In genomic region chr6:41072836-41073202, GRCh38 we compare ENCODE assay signal across 8 cellular contexts. TPM values are rescaled to one million over a fixed set of nuclear protein-coding genes. Genes with fewer than 3 reads are reported as not detected.
DNase-seq lines count a peak whose midpoint lies in the region; ATAC-seq and TF ChIP-seq lines count a peak whose summit lies in the region.

TSS of gene NFYA (plus strand) at chr6:41072974. CDS start at chr6:41079090, 6,116 bp downstream.

- no peaks in the 10 kb centered on the region for H3K36me3 ChIP-seq in neural cell (ENCODE audit: insufficient read depth, low read length)

- peaks cover 48% of the 10 kb centered on the region for H3K4me1 Mint-ChIP-seq in activated T-cell treated with anti-CD3 and anti-CD28 coated beads, Interleukin-2, amount 50 U/mL, for 72 hours (ENCODE audit: low read depth)

- TF ChIP-seq EP300 in neural cell (conservative IDR thresholded peaks at IDR 0.05; ENCODE audit: poor library complexity, severe bottlenecking): no peak

- H2AFZ ChIP-seq in neural cell (ENCODE audit: low read depth, low read length): peak within 1 kb of the TSS; percentile 73

- CTCF ChIA-PET in GM10248 (lab: Yijun Ruan, JAX): interaction anchor here (0.6 to 1.3 kb wide), 5 partner anchors 13 to 109 kb away, joined by 3 to 4 read pairs (median 3); no protein-coding TSS in a partner anchor

- peak; percentile 46 for ATAC-seq in HG02623 (IDR thresholded peaks at IDR 0.05; ENCODE audit: unreplicated experiment)
- peak; percentile 79 to 81 for ATAC-seq in activated T-cell treated with anti-CD3 and anti-CD28 coated beads, Interleukin-2, amount 50 U/mL, for 72 hours (replicated peaks in 1 of 2)

- H3K9me3 ChIP-seq in neural cell (ENCODE audit: low read length): no peaks in the 10 kb centered on the region

- peak within 1 kb of the TSS; percentile 98 for H3K9ac ChIP-seq in neural cell (ENCODE audit: low read length)

- H3F3A ChIP-seq in neural cell (ENCODE audit: insufficient read depth, low read length, poor library complexity, severe bottlenecking): peaks cover 4% of the 10 kb centered on the region

- no peaks in the 10 kb centered on the region for H4K20me1 ChIP-seq in neural cell (ENCODE audit: insufficient read depth)

- POLR2A ChIA-PET in GM10248 (lab: Yijun Ruan, JAX): interaction anchor here (0.7 to 0.8 kb wide), 2 partner anchors 262 to 1736 kb away, joined by 3 to 4 read pairs; partner anchors contain the start of gene NCR2

- no peaks in the 10 kb centered on the region for H3K9me3 Mint-ChIP-seq in activated T-cell treated with anti-CD3 and anti-CD28 coated beads, Interleukin-2, amount 50 U/mL, for 72 hours

- no peak for TF ChIP-seq CTCF in fibroblast of mammary gland (conservative IDR thresholded peaks at IDR 0.05; ENCODE audit: control insufficient read depth, insufficient read depth, low read depth, low read length)
- TF ChIP-seq CTCF in neural cell (IDR thresholded peaks at IDR 0.05; ENCODE audit: poor library complexity, severe bottlenecking): no peak
- TF ChIP-seq CTCF in GM10248 (IDR thresholded peaks at IDR 0.05; ENCODE audit: control extremely low read depth, extremely low read depth, low read depth, missing control alignments): no peak

- H3K4me2 ChIP-seq in neural cell (ENCODE audit: low read length): peak within 1 kb of the TSS; percentile 92

- H3K27ac ChIP-seq in neural cell (ENCODE audit: low read length): peak within 1 kb of the TSS; percentile 95

- H3K9me2 ChIP-seq in neural cell (ENCODE audit: insufficient read depth, low read length): no peaks in the 10 kb centered on the region

- H3K27me3 ChIP-seq in neural cell (ENCODE audit: insufficient read depth, low read depth, low read length): no peaks in the 10 kb centered on the region

- peaks cover 7 to 8% of the 10 kb centered on the region in 2 donors for H3K36me3 Mint-ChIP-seq in activated T-cell treated with anti-CD3 and anti-CD28 coated beads, Interleukin-2, amount 50 U/mL, for 72 hours (ENCODE audit: insufficient read depth in 2 of 2)

- H3K4me3 ChIP-seq in fibroblast of mammary gland (ENCODE audit: control insufficient read depth, low read depth, low read length) (peak within 1 kb of the TSS; percentile 87), neural cell (ENCODE audit: low read length) (peak within 1 kb of the TSS; percentile 89)

- no peaks in the 10 kb centered on the region for H3K27me3 Mint-ChIP-seq in activated T-cell treated with anti-CD3 and anti-CD28 coated beads, Interleukin-2, amount 50 U/mL, for 72 hours (ENCODE audit: low read depth)

- peaks cover 40% of the 10 kb centered on the region for H3K79me2 ChIP-seq in neural cell (replicated peaks; ENCODE audit: insufficient read depth, low read length)

- peak within 1 kb of the TSS; percentile 97 for H3K27ac Mint-ChIP-seq in activated T-cell treated with anti-CD3 and anti-CD28 coated beads, Interleukin-2, amount 50 U/mL, for 72 hours

- DNase-seq in NCI-H446 treated with DMSO at 0.1 percent for 48 hours (lab: John Stamatoyannopoulos, UW) (peak; percentile 100), NCI-H446 (lab: John Stamatoyannopoulos, UW) (no peak), NCI-H460 (ENCODE audit: extremely low read depth, low read depth) (no peak), fibroblast of mammary gland (ENCODE audit: low read depth) (peak; percentile 99), GM10248 (ENCODE audit: extremely low spot score) (no peak)
- DNase-seq in activated T-cell treated with anti-CD3 and anti-CD28 coated beads, Interleukin-2, amount 50 U/mL, for 72 hours: no peak

- TF ChIP-seq RAD21 in neural cell (conservative IDR thresholded peaks at IDR 0.05): no peak

- peak within 1 kb of the TSS; percentile 97 to 98 for H3K4me3 Mint-ChIP-seq in activated T-cell treated with anti-CD3 and anti-CD28 coated beads, Interleukin-2, amount 50 U/mL, for 72 hours

TF ChIP-seq in neural cell, 6 proteins besides CTCF, POLR2A, EP300 and RAD21:
- TF ChIP-seq REST (IDR thresholded peaks at IDR 0.05; ENCODE audit: borderline replicate concordance) (no peak), POLR2AphosphoS5 (IDR thresholded peaks at IDR 0.05) (peak; percentile 63)

RNA-seq across cellular contexts. Expression of gene NFYA, which starts in this region (rescaled TPM):
- total RNA-seq in NCI-H460 (2014; rRNA removed; shearing (Covaris generic)): 11.8 and 13.6 TPM in 2 replicates
- 13.6 and 17.5 TPM in 2 replicates for polyA plus RNA-seq in NCI-H460 (2014; cell fraction: nucleus; rRNA removed)
- 10 to 100 TPM; 32.4 to 34.4 TPM for total RNA-seq in activated T-cell treated with anti-CD3 and anti-CD28 coated beads, Interleukin-2, amount 50 U/mL, for 72 hours
- 17.1 and 22.1 TPM in 2 replicates for polyA plus RNA-seq in neural cell
- polyA minus RNA-seq in neural cell: 62.1 and 67.6 TPM in 2 replicates

Comparison
In these comparisons a context has a peak if more than half of its experiments do, and no peak if none do; other contexts are left out.
1. DNase-seq: peak in NCI-H446 treated with DMSO at 0.1 percent for 48 hours (single experiment) and fibroblast of mammary gland (single experiment); none in NCI-H446 (0 of 2), NCI-H460 (single experiment), activated T-cell treated with anti-CD3 and anti-CD28 coated beads, Interleukin-2, amount 50 U/mL, for 72 hours (0 of 2) and GM10248 (single experiment).